Comparison of ENCODE assay signal across 20 cellular contexts in the genomic region with DNA sequence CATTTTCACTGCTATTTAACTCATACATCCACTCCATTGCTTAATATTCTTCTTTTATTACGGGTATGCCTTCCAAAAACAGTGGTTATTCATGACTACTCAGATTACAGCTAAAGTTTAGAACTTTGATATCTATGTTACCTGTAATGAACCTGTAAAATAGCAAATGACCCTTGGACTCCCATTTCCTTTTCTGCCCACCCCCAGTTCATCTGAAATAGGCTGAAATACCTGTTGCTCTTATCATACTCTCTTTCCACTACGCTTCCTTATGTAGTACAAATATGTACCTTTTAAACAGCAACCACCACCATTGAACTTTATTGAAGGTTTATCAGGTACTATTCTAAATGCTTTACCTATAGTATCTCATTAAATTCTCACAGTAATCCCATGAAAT.
"Had no signal": no experiment of that assay in that cellular context is flagged by ENCODE, and none has a peak within 500 bp of the region (broad histone marks: within the 10 kb centered on the region; RNA-seq: fewer than 3 reads in every experiment).

No MANE protein-coding gene starts in this region.

- H3K9me3 Mint-ChIP-seq: natural killer cell, neural progenitor cell had no signal

- H3K4me1 ChIP-seq: esophagus squamous epithelium, heart right ventricle, neural progenitor cell, parathyroid adenoma, psoas muscle, tibial nerve had no signal

- H3K27me3 ChIP-seq: body of pancreas, esophagus squamous epithelium, heart right ventricle, neural progenitor cell, tibial nerve had no signal

- H3K27ac Mint-ChIP-seq: activated naive CD8-positive, alpha-beta T cell; natural killer cell; neural progenitor cell had no signal

- H3K4me1 Mint-ChIP-seq: natural killer cell, neural progenitor cell had no signal

- H3K4me3 Mint-ChIP-seq: activated naive CD8-positive, alpha-beta T cell; natural killer cell; neural progenitor cell had no signal

- H3K36me3 Mint-ChIP-seq: natural killer cell, neural progenitor cell had no signal

- DNase-seq: activated CD4-positive, alpha-beta T cell treated with anti-CD3 and anti-CD28 coated beads for 4 hours; activated CD4-positive, alpha-beta T cell treated with anti-CD3 and anti-CD28 coated beads, Interleukin-2, amount 50 U/mL, for 4 hours; activated effector memory CD4-positive, alpha-beta T cell treated with Interleukin-2 at 50 U/mL for 16 hours; activated naive CD4-positive, alpha-beta T cell treated with Interleukin-2 at 50 U/mL for 16 hours; effector CD8-positive, alpha-beta T cell; esophagus squamous epithelium; heart right ventricle; natural killer cell; occipital lobe; psoas muscle; stimulated activated CD4-positive, alpha-beta T cell treated with anti-CD3 and anti-CD28 coated beads, Interleukin-2, amount 100 ng/mL, for 24 hours; stimulated activated naive CD4-positive, alpha-beta T cell treated with Interleukin-2 at 50 U/mL for 16 hours; T-helper 2 cell had no signal

- H3K9me3 ChIP-seq: body of pancreas, esophagus squamous epithelium, heart right ventricle, psoas muscle, tibial nerve had no signal

- H3K4me3 ChIP-seq: body of pancreas, esophagus squamous epithelium, heart right ventricle, neural progenitor cell, psoas muscle, tibial nerve had no signal

- H3K27ac ChIP-seq: body of pancreas, epithelial cell of prostate, esophagus squamous epithelium, heart right ventricle, neural progenitor cell, parathyroid adenoma, psoas muscle, tibial nerve had no signal

- H3K36me3 ChIP-seq: neural progenitor cell, tibial nerve had no signal

- H3K27me3 Mint-ChIP-seq: activated naive CD8-positive, alpha-beta T cell had no signal

- FAIRE-seq: endometrium had no signal
